ENCODE assay signal across 10 cellular contexts in the genomic region with DNA sequence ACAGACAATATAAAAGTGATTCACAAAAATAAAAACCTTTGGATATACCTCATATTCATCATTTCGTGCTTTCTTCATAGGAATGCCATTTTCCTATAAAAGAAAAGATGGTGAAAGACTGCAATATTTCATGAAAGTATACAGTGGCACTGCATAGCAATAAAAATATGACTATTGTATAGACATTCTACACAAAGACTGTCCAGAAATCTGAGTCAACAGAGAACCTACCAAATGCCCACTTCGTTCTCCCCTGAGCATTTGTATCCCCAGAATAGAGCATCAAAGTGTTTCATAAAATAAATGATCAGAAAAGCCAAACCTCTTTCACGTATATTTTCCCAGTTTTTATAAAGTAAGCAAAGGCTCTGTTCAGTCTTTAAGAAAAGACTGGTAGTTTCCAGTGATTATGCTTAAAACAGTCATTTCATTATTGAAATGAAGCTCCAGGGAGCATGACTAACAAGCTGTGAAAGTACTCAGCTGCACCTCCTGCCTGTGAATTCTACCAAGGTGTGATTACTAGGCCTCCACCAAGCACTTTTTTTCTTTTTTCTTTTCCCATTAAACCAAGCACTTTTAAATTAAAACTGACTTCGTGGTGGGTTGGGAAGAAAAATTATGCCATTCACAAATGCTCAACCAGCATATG. TPM values are rescaled to one million over a fixed set of nuclear protein-coding genes. Genes with fewer than 3 reads are reported as not detected.
DNase-seq lines count a peak whose midpoint lies in the region; ATAC-seq and TF ChIP-seq lines count a peak whose summit lies in the region.
"Had no signal": no experiment of that assay in that cellular context is flagged by ENCODE, and none has a peak within 500 bp of the region (broad histone marks: within the 10 kb centered on the region; RNA-seq: fewer than 3 reads in every experiment).

No MANE protein-coding gene starts in this region.

- peak overlapping the region; percentile 69 for H3K27ac Mint-ChIP-seq in activated CD4-positive, alpha-beta memory T cell treated with anti-CD3 and anti-CD28 coated beads for 36 hours
- no peak overlapping the region for H3K27ac Mint-ChIP-seq in activated CD4-positive, alpha-beta memory T cell treated with anti-CD3 and anti-CD28 coated beads, Interleukin-2, amount 10 ng/mL, durations not matched to agents 7 days and 5 days

- no peak overlapping the region for H3K4me3 Mint-ChIP-seq in activated CD4-positive, alpha-beta memory T cell treated with anti-CD3 and anti-CD28 coated beads for 36 hours
- no peak overlapping the region for H3K4me3 Mint-ChIP-seq in activated CD4-positive, alpha-beta memory T cell treated with anti-CD3 and anti-CD28 coated beads, Interleukin-2, amount 10 ng/mL, durations not matched to agents 7 days and 5 days

- H3K27me3 Mint-ChIP-seq in activated CD4-positive, alpha-beta memory T cell treated with anti-CD3 and anti-CD28 coated beads for 36 hours: no peaks in the 10 kb centered on the region
- no peaks in the 10 kb centered on the region for H3K27me3 Mint-ChIP-seq in activated CD4-positive, alpha-beta memory T cell treated with anti-CD3 and anti-CD28 coated beads, Interleukin-2, amount 10 ng/mL, durations not matched to agents 7 days and 5 days

- no peak for TF ChIP-seq EP300 in tibial nerve (IDR thresholded peaks at IDR 0.05)

- peaks cover 38% of the 10 kb centered on the region for H3K4me1 Mint-ChIP-seq in activated CD4-positive, alpha-beta memory T cell treated with anti-CD3 and anti-CD28 coated beads for 36 hours (ENCODE audit: low read depth)
- peaks cover 21% of the 10 kb centered on the region for H3K4me1 Mint-ChIP-seq in activated CD4-positive, alpha-beta memory T cell treated with anti-CD3 and anti-CD28 coated beads, Interleukin-2, amount 10 ng/mL, durations not matched to agents 7 days and 5 days

- POLR2A ChIA-PET in activated CD4-positive, alpha-beta memory T cell treated with anti-CD3 and anti-CD28 coated beads for 36 hours (lab: Charles Lee): interaction anchor here (1.0 to 1.2 kb wide), 2 partner anchors 17 to 20 kb away, joined by 4 to 6 read pairs; partner anchors contain the start of gene PPA2
- POLR2A ChIA-PET in activated CD4-positive, alpha-beta memory T cell treated with anti-CD3 and anti-CD28 coated beads, Interleukin-2, amount 10 ng/mL, durations not matched to agents 7 days and 5 days (lab: Charles Lee): no interaction called here

- H3K36me3 Mint-ChIP-seq in activated CD4-positive, alpha-beta memory T cell treated with anti-CD3 and anti-CD28 coated beads for 36 hours: peaks cover 49% of the 10 kb centered on the region
- H3K36me3 Mint-ChIP-seq in activated CD4-positive, alpha-beta memory T cell treated with anti-CD3 and anti-CD28 coated beads, Interleukin-2, amount 10 ng/mL, durations not matched to agents 7 days and 5 days (ENCODE audit: low read depth): peaks cover 45% of the 10 kb centered on the region

- H3K4me3 ChIP-seq in tibial nerve (no peak overlapping the region), WERI-Rb-1 (ENCODE audit: low read depth, low read length) (no peak overlapping the region)

- intact Hi-C loops in activated CD4-positive, alpha-beta memory T cell treated with anti-CD3 and anti-CD28 coated beads for 36 hours (cut with micrococcal nuclease): loop anchor here (1.0 to 5.0 kb wide), 6 partner anchors 20 to 393 kb away; no protein-coding TSS in a partner anchor

- H3K27ac ChIP-seq in tibial nerve: no peak overlapping the region
- H3K27ac ChIP-seq in WERI-Rb-1: no peak overlapping the region

- peaks cover 0 to 3% (median 0%) of the 10 kb centered on the region in 4 donors for H3K4me1 ChIP-seq in tibial nerve

- ATAC-seq in GM21528 (IDR thresholded peaks at IDR 0.05; ENCODE audit: low FRiP score, unreplicated experiment) (peak; percentile 72), HG03342 (IDR thresholded peaks at IDR 0.05; ENCODE audit: unreplicated experiment) (peak; percentile 86)

- 70 to 75% methylated on average over 4 of the region's 4 CpGs for WGBS in tibial nerve, 2 donors

- no peak for TF ChIP-seq POLR2A in tibial nerve (IDR thresholded peaks at IDR 0.05)

- H3K9me3 ChIP-seq in tibial nerve: no peaks in the 10 kb centered on the region
- no peaks in the 10 kb centered on the region for H3K9me3 ChIP-seq in WERI-Rb-1 (ENCODE audit: severe bottlenecking)

- H3K27me3 ChIP-seq in tibial nerve (no peaks in the 10 kb centered on the region), WERI-Rb-1 (ENCODE audit: insufficient read depth, low read depth, severe bottlenecking) (no peaks in the 10 kb centered on the region)

- CTCF ChIA-PET in activated CD4-positive, alpha-beta memory T cell treated with anti-CD3 and anti-CD28 coated beads for 36 hours (lab: Charles Lee): interaction anchor here (0.7 to 3.0 kb wide), 6 partner anchors 12 to 552 kb away, joined by 3 to 21 read pairs (median 4); partner anchors contain the start of gene PPA2
- CTCF ChIA-PET in activated CD4-positive, alpha-beta memory T cell treated with anti-CD3 and anti-CD28 coated beads, Interleukin-2, amount 10 ng/mL, durations not matched to agents 7 days and 5 days (lab: Charles Lee): interaction anchor here (1.1 kb wide), 1 partner anchor 20 kb away, joined by 4 read pairs; the partner anchor contains the start of gene PPA2

- H3K36me3 ChIP-seq in tibial nerve: peaks cover 0 to 29% (median 0%) of the 10 kb centered on the region in 3 donors
- H3K36me3 ChIP-seq in WERI-Rb-1: no peaks in the 10 kb centered on the region

- no peak for TF ChIP-seq CTCF in tibial nerve (IDR thresholded peaks at IDR 0.05)
- TF ChIP-seq CTCF in WERI-Rb-1 (IDR thresholded peaks at IDR 0.05; ENCODE audit: low read depth, low read length): no peak

- DNase-seq in activated CD4-positive, alpha-beta memory T cell treated with anti-CD3 and anti-CD28 coated beads for 36 hours: peak; percentile 51
- no peak for DNase-seq in activated CD4-positive, alpha-beta memory T cell treated with anti-CD3 and anti-CD28 coated beads, Interleukin-2, amount 10 ng/mL, durations not matched to agents 7 days and 5 days
- DNase-seq in iPS-NIHi7 (ENCODE audit: extremely low spot score): peak; percentile 30
- DNase-seq in tibial nerve (ENCODE audit: low spot score in 2 of 2): no peak
- DNase-seq in islet precursor cell: no peak
- DNase-seq in WERI-Rb-1: no peak
- DNase-seq: amygdala, NCI-H1105 treated with DMSO at 0.1 percent for 48 hours had no signal

- H3K9me3 Mint-ChIP-seq in activated CD4-positive, alpha-beta memory T cell treated with anti-CD3 and anti-CD28 coated beads for 36 hours: no peaks in the 10 kb centered on the region
- H3K9me3 Mint-ChIP-seq in activated CD4-positive, alpha-beta memory T cell treated with anti-CD3 and anti-CD28 coated beads, Interleukin-2, amount 10 ng/mL, durations not matched to agents 7 days and 5 days: peaks cover 3% of the 10 kb centered on the region

RNA-seq across cellular contexts. Expression of gene PPA2, which starts 20.2 kb away (rescaled TPM):
- 100 to 1,000 TPM; 113 to 123 TPM for total RNA-seq in activated CD4-positive, alpha-beta memory T cell treated with anti-CD3 and anti-CD28 coated beads for 36 hours
- 10 to 100 TPM; 54.6 to 61.0 TPM for total RNA-seq in activated CD4-positive, alpha-beta memory T cell treated with anti-CD3 and anti-CD28 coated beads, Interleukin-2, amount 10 ng/mL, durations not matched to agents 7 days and 5 days
- total RNA-seq in tibial nerve: 100 to 1,000 TPM in 1 of 4 donors, 10 to 100 TPM in 3; 69.9 to 106 (median 84.7) TPM

Comparison
In these comparisons a context has a peak if more than half of its experiments do, and no peak if none do; other contexts are left out.
1. DNase-seq: peak in activated CD4-positive, alpha-beta memory T cell treated with anti-CD3 and anti-CD28 coated beads for 36 hours (single experiment) and iPS-NIHi7 (single experiment); none in activated CD4-positive, alpha-beta memory T cell treated with anti-CD3 and anti-CD28 coated beads, Interleukin-2, amount 10 ng/mL, durations not matched to agents 7 days and 5 days (single experiment), tibial nerve (0 of 2), islet precursor cell (single experiment) and WERI-Rb-1 (single experiment).